In the genomic region with DNA sequence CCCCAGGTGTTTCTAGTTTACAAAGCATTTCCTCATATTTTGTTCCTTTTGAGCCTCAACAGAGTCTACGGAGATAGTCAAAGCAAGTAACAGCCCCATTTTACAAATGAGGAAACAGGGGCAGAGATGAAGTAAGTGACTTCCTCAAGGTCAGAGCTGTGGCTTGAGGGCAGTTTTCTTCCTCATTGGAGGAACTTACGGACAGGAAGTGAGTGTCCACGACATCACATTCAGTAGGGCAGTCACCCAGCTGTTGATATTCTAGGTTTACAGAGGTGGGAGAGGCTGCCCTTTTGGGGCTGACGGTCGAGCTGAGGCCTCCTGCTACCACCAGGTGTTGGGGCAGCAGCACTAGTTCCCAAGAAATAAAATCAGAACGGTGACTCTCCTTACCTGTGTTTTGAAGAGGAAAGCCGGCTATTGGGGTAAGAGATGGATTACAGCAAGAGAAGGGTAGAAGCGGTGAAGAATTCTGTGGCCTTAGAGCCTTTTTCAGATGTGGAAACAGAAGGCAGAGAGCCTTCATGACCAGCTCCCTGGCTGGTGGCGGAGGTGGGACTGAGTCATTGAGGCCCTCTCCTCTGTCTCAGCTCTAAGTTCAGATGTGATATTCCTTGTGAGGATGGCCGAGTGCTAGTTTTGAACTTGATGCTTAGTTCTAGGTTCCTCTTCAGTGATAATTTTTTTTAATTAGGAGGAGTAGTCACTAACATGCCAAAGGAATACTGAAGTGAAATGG, we compare ENCODE assay signal across 2 cellular contexts.
TF ChIP-seq lines count a peak whose summit lies in the region.

No MANE protein-coding gene starts in this region.

TF ChIP-seq in WTC11, 78 proteins besides CTCF, POLR2A, EP300 and RAD21 (continued from another document):
- no peak for TF ChIP-seq ZNF532 (CRISPR knock-in tag; IDR thresholded peaks at IDR 0.05; ENCODE audit: borderline replicate concordance)
- TF ChIP-seq, protein P1, sequence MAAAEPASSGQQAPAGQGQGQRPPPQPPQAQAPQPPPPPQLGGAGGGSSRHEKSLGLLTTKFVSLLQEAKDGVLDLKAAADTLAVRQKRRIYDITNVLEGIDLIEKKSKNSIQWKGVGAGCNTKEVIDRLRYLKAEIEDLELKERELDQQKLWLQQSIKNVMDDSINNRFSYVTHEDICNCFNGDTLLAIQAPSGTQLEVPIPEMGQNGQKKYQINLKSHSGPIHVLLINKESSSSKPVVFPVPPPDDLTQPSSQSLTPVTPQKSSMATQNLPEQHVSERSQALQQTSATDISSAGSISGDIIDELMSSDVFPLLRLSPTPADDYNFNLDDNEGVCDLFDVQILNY (CRISPR knock-in tag; IDR thresholded peaks at IDR 0.05), result no peak
- TF ChIP-seq, protein P2, sequence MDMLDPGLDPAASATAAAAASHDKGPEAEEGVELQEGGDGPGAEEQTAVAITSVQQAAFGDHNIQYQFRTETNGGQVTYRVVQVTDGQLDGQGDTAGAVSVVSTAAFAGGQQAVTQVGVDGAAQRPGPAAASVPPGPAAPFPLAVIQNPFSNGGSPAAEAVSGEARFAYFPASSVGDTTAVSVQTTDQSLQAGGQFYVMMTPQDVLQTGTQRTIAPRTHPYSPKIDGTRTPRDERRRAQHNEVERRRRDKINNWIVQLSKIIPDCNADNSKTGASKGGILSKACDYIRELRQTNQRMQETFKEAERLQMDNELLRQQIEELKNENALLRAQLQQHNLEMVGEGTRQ (CRISPR knock-in tag; IDR thresholded peaks at IDR 0.05), result no peak
TF ChIP-seq in WTC11: peak in this region for 0.

TF ChIP-seq in liver, 16 proteins besides CTCF, POLR2A, EP300 and RAD21 (continued from another document):
- TF ChIP-seq, protein P3, sequence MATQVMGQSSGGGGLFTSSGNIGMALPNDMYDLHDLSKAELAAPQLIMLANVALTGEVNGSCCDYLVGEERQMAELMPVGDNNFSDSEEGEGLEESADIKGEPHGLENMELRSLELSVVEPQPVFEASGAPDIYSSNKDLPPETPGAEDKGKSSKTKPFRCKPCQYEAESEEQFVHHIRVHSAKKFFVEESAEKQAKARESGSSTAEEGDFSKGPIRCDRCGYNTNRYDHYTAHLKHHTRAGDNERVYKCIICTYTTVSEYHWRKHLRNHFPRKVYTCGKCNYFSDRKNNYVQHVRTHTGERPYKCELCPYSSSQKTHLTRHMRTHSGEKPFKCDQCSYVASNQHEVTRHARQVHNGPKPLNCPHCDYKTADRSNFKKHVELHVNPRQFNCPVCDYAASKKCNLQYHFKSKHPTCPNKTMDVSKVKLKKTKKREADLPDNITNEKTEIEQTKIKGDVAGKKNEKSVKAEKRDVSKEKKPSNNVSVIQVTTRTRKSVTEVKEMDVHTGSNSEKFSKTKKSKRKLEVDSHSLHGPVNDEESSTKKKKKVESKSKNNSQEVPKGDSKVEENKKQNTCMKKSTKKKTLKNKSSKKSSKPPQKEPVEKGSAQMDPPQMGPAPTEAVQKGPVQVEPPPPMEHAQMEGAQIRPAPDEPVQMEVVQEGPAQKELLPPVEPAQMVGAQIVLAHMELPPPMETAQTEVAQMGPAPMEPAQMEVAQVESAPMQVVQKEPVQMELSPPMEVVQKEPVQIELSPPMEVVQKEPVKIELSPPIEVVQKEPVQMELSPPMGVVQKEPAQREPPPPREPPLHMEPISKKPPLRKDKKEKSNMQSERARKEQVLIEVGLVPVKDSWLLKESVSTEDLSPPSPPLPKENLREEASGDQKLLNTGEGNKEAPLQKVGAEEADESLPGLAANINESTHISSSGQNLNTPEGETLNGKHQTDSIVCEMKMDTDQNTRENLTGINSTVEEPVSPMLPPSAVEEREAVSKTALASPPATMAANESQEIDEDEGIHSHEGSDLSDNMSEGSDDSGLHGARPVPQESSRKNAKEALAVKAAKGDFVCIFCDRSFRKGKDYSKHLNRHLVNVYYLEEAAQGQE (IDR thresholded peaks at IDR 0.05), result no peak
